Comparison of ENCODE assay signal across 1 cellular context in genomic region chr19:6886272-6886671, GRCh38.
TF ChIP-seq lines count a peak whose summit lies in the region.

No MANE protein-coding gene starts in this region.

TF ChIP-seq in K562, 482 proteins besides CTCF, POLR2A, EP300 and RAD21:
- TF ChIP-seq CEBPG (CRISPR knock-in tag; IDR thresholded peaks at IDR 0.05), result no peak
- peak; percentile 12 to 71; a peak in 2 of 4 replicates for TF ChIP-seq CEBPG (tag; conservative IDR thresholded peaks at IDR 0.05 in 1 of 2, IDR thresholded peaks at IDR 0.05 in 1 of 2)
- no peak for TF ChIP-seq CXXC5 (CRISPR knock-in tag; IDR thresholded peaks at IDR 0.05)
